Comparison of ENCODE assay signal across 11 cellular contexts in the genomic region with DNA sequence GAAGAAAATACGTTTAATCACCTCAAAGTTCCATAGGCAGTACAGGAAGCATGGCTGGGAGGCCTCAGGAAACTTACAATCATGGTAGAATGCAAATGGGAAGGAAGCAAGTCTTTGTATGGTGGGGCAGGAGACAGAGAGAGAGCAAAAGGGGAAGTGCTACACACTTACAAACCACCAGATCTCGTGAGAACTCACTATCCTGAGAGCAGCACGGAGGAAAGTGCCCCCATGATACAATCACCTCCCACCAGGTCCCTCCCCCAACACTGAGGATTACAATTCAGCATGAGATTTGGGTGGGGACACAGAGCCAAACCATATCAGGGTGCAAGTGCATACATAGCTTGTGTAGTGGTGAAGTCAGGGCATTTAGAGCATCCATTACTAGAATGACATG.
DNase-seq lines count a peak whose midpoint lies in the region; ATAC-seq and TF ChIP-seq lines count a peak whose summit lies in the region.
"Had no signal": no experiment of that assay in that cellular context is flagged by ENCODE, and none has a peak within 500 bp of the region (broad histone marks: within the 10 kb centered on the region; RNA-seq: fewer than 3 reads in every experiment).

No MANE protein-coding gene starts in this region.

- TF ChIP-seq CTCF in VCaP (conservative IDR thresholded peaks at IDR 0.05), result no peak
- TF ChIP-seq CTCF in lower lobe of right lung (IDR thresholded peaks at IDR 0.05), result no peak

- peak; percentile 51 for ATAC-seq in HG03342 (IDR thresholded peaks at IDR 0.05; ENCODE audit: unreplicated experiment)
- ATAC-seq in lower lobe of right lung, result no peak

- H3K9me3 ChIP-seq in lower lobe of right lung, result no peaks in the 10 kb centered on the region
- no peaks in the 10 kb centered on the region for H3K9me3 ChIP-seq in subcutaneous abdominal adipose tissue (ENCODE audit: control insufficient read depth in 5 of 5, low read length in 5 of 5)

- H3K36me3 ChIP-seq in lower lobe of right lung (no peaks in the 10 kb centered on the region), subcutaneous abdominal adipose tissue (ENCODE audit: control insufficient read depth in 5 of 5, insufficient read depth in 5 of 5, low read length in 5 of 5) (no peaks in the 10 kb centered on the region)

- H3K9ac ChIP-seq in subcutaneous abdominal adipose tissue (ENCODE audit: low read length in 5 of 5), result peak overlapping the region in 4 of 5 donors; percentile 6 to 65 (median 52)

- H3K27ac ChIP-seq in VCaP, result peak overlapping the region; percentile 95
- peak overlapping the region; percentile 76 for H3K27ac ChIP-seq in lower lobe of right lung
- H3K27ac ChIP-seq in subcutaneous abdominal adipose tissue (ENCODE audit: low read depth, low read length), result peak overlapping the region; percentile 94

- H3K4me1 ChIP-seq in lower lobe of right lung (peaks cover 29% of the 10 kb centered on the region), subcutaneous abdominal adipose tissue (ENCODE audit: control insufficient read depth in 5 of 5, insufficient read depth in 5 of 5, low read length in 5 of 5) (peaks cover 6 to 30% (median 22%) of the 10 kb centered on the region in 5 donors)

- no peak overlapping the region for H3K4me3 ChIP-seq in lower lobe of right lung
- no peak overlapping the region for H3K4me3 ChIP-seq in subcutaneous abdominal adipose tissue (ENCODE audit: low read depth in 1 of 5, low read length in 5 of 5)

- DNase-seq in lower lobe of right lung (no peak), HPDE6-E6E7 (ENCODE audit: extremely low spot score) (no peak), DMS153 (lab: John Stamatoyannopoulos, UW) (no peak), SK-N-DZ (ENCODE audit: low spot score) (no peak)
- DNase-seq in central memory CD4-positive, alpha-beta T cell, result no peak
- DNase-seq: activated CD8-positive, alpha-beta memory T cell treated with anti-CD3 and anti-CD28 coated beads, Interleukin-2, amount 50 U/mL, for 4 hours; CD4-positive, alpha-beta memory T cell; T-helper 1 cell had no signal

- intact Hi-C loops in lower lobe of right lung (cut with DNase I), result no loop called here

- H3K27me3 ChIP-seq in lower lobe of right lung (ENCODE audit: low read depth), result no peaks in the 10 kb centered on the region
- H3K27me3 ChIP-seq in subcutaneous abdominal adipose tissue (ENCODE audit: control insufficient read depth in 5 of 5, insufficient read depth in 4 of 5, low read length in 5 of 5), result peaks cover 0 to 4% (median 0%) of the 10 kb centered on the region in 5 donors
